In the genomic region with DNA sequence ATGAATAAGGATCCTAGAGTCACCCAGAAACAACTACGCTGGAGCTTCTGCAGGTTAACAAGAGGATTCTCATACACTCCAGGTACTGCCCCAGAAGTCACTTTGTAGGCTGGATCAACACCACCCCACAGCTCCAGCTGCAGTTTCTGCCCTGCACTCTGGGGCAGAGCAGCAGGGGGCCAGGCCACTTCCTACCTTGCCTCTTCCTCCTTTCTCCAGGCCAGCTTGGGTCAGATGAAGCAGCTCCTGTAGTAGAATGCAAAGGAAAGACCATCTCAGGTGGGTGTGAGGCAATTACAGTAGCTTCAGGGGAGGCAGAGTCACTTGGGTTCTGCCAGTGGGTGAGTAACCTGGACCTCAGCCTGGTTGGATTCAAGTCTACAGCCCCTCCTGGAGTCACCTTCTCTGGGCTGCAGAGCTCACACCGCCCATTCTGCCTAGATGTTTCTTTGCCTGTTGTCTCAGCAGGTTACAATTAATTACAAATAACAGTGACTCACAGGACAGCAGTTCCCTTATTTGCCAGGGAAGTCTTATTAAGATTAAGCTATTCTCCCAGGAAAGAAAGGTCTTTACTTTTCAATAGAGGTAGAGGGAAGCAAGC, we compare ENCODE assay signal across 15 cellular contexts. TPM values are rescaled to one million over a fixed set of nuclear protein-coding genes. Genes with fewer than 3 reads are reported as not detected.
DNase-seq lines count a peak whose midpoint lies in the region; ATAC-seq and TF ChIP-seq lines count a peak whose summit lies in the region.
"Had no signal": no experiment of that assay in that cellular context is flagged by ENCODE, and none has a peak within 500 bp of the region (broad histone marks: within the 10 kb centered on the region; RNA-seq: fewer than 3 reads in every experiment).

No MANE protein-coding gene starts in this region.

- intact Hi-C loops in HCT116 (cut with micrococcal nuclease) (no loop called here), PC-9 (cut with micrococcal nuclease; ENCODE audit: unreplicated experiment) (no loop called here)

- H3K9me3 ChIP-seq in HCT116 (ENCODE audit: control insufficient read depth in 1 of 2, insufficient read depth in 1 of 2, low read depth in 1 of 2, low read length in 2 of 2): no peaks in the 10 kb centered on the region
- H3K9me3 ChIP-seq in PC-9 (ENCODE audit: insufficient read depth, low read depth): peaks cover 2% of the 10 kb centered on the region; the same call in 1 of the 2 replicates
- H3K9me3 ChIP-seq in iPS-15b (ENCODE audit: control insufficient read depth, insufficient read depth, low read length): no peaks in the 10 kb centered on the region
- no peaks in the 10 kb centered on the region for H3K9me3 ChIP-seq in smooth muscle cell (replicated peaks; ENCODE audit: low read depth)
- H3K9me3 ChIP-seq: left ventricle myocardium inferior had no signal

- peaks cover 6% of the 10 kb centered on the region for H3K27me3 Mint-ChIP-seq in stimulated activated naive CD8-positive, alpha-beta T cell treated with anti-CD3 and anti-CD28 coated beads, Interleukin-15, amount 100 ng/mL, for 72 hours

- TF ChIP-seq RAD21 in HCT116 (IDR thresholded peaks at IDR 0.05; ENCODE audit: low read depth): no peak

- H2AFZ ChIP-seq in HCT116 (ENCODE audit: low read depth, low read length, poor library complexity, severe bottlenecking) (no peak overlapping the region), PC-9 (no peak overlapping the region), smooth muscle cell (ENCODE audit: low read depth) (no peak overlapping the region)
- H2AFZ ChIP-seq: parathyroid adenoma had no signal

- 100% methylated on average over 2 of the region's 2 CpGs for WGBS in smooth muscle cell (ENCODE audit: low lambda C conversion rate)

- H3K27ac ChIP-seq in HCT116 (ENCODE audit: low read depth, low read length) (peak overlapping the region; percentile 21), PC-9 (peak overlapping the region; percentile 61), smooth muscle cell (ENCODE audit: low read depth) (no peak overlapping the region)
- H3K27ac ChIP-seq: left ventricle myocardium inferior, parathyroid adenoma had no signal

- POLR2A ChIA-PET in HCT116 (lab: Charles Lee): interaction anchor here (1.1 to 2.5 kb wide), 2 partner anchors 12 to 140 kb away, joined by 4 to 8 read pairs; no protein-coding TSS in a partner anchor
- POLR2A ChIA-PET in PC-9 (lab: Charles Lee; ENCODE audit: unreplicated experiment): interaction anchor here (0.6 kb wide), 2 partner anchors 60 to 1413 kb away, joined by 5 to 7 read pairs; no protein-coding TSS in a partner anchor

- no peak overlapping the region for H3K27ac Mint-ChIP-seq in stimulated activated naive CD8-positive, alpha-beta T cell treated with anti-CD3 and anti-CD28 coated beads, Interleukin-15, amount 100 ng/mL, for 72 hours

- no peaks in the 10 kb centered on the region for H4K20me1 ChIP-seq in HCT116 (ENCODE audit: insufficient read depth)
- H4K20me1 ChIP-seq in PC-9 (ENCODE audit: insufficient read depth): no peaks in the 10 kb centered on the region
- H4K20me1 ChIP-seq in smooth muscle cell (ENCODE audit: low read depth): no peaks in the 10 kb centered on the region

- H3K4me2 ChIP-seq in HCT116 (ENCODE audit: low read length): peak overlapping the region; percentile 64
- peak overlapping the region; percentile 72 for H3K4me2 ChIP-seq in PC-9
- H3K4me2 ChIP-seq in smooth muscle cell: no peak overlapping the region

- no peak for TF ChIP-seq CTCF in HCT116 (IDR thresholded peaks at IDR 0.05 in 2 of 3, conservative IDR thresholded peaks at IDR 0.05 in 1 of 3; ENCODE audit: borderline replicate concordance in 1 of 3, insufficient read depth in 1 of 3, low read depth in 2 of 3, low read length in 2 of 3)
- TF ChIP-seq CTCF in PC-9 (conservative IDR thresholded peaks at IDR 0.05): no peak
- TF ChIP-seq CTCF in smooth muscle cell (IDR thresholded peaks at IDR 0.05; ENCODE audit: borderline replicate concordance, insufficient read depth, poor library complexity, severe bottlenecking): no peak

- H3K36me3 ChIP-seq in HCT116 (ENCODE audit: control insufficient read depth in 1 of 2, insufficient read depth in 2 of 2, low read length in 2 of 2): no peaks in the 10 kb centered on the region
- peaks cover 2% of the 10 kb centered on the region; the same call in 1 of the 2 replicates for H3K36me3 ChIP-seq in PC-9 (ENCODE audit: low read depth)
- no peaks in the 10 kb centered on the region for H3K36me3 ChIP-seq in iPS-15b (ENCODE audit: control insufficient read depth, insufficient read depth, low read length)
- H3K36me3 ChIP-seq in smooth muscle cell (ENCODE audit: low read depth): no peaks in the 10 kb centered on the region
- H3K36me3 ChIP-seq: left ventricle myocardium inferior had no signal

- no TSS peak for BruUV-seq in HCT116 (replicated peaks; lab: Mats Ljungman, UMichigan)
- no TSS peak for BruUV-seq in PC-9 (replicated peaks; lab: Mats Ljungman, UMichigan)

- CTCF ChIA-PET in HCT116 (lab: Charles Lee): interaction anchor here (0.9 to 1.9 kb wide), 4 partner anchors 13 to 107 kb away, joined by 3 to 7 read pairs (median 6); no protein-coding TSS in a partner anchor
- CTCF ChIA-PET in PC-9 (lab: Charles Lee): no interaction called here

- TF ChIP-seq POLR2A in HCT116 (IDR thresholded peaks at IDR 0.05; ENCODE audit: borderline replicate concordance, extremely low read depth, insufficient read depth, insufficient read length): no peak

- no peaks in the 10 kb centered on the region for H3K9me2 ChIP-seq in HCT116 (ENCODE audit: insufficient read depth)
- no peaks in the 10 kb centered on the region for H3K9me2 ChIP-seq in PC-9 (ENCODE audit: insufficient read depth)

- H3K4me3 ChIP-seq in HCT116 (replicated peaks in 1 of 2; ENCODE audit: low read depth in 1 of 2, low read length in 2 of 2): 0 out of 4 replicates have a peak overlapping the region, but pooled peaks of 1 of the 2 experiments have one; percentile 7
- H3K4me3 ChIP-seq in PC-9: no peak overlapping the region; the same call in 1 of the 2 replicates
- H3K4me3 ChIP-seq in iPS-15b (ENCODE audit: low read depth, low read length): peak overlapping the region; percentile 5
- H3K4me3 ChIP-seq in smooth muscle cell: no peak overlapping the region
- H3K4me3 ChIP-seq: left ventricle myocardium inferior had no signal

- peaks cover 33% of the 10 kb centered on the region for H3K4me1 Mint-ChIP-seq in stimulated activated naive CD8-positive, alpha-beta T cell treated with anti-CD3 and anti-CD28 coated beads, Interleukin-15, amount 100 ng/mL, for 72 hours

- RAD21 ChIA-PET in HCT116 (lab: Charles Lee; ENCODE audit: low non-redundant PET in 1 of 2, low total read pairs in 2 of 2, uncharacterized antibody in 2 of 2, unreplicated experiment in 2 of 2): no interaction called here

- 0 out of 2 replicates have a peak, but pooled peaks have one; percentile 15 for ATAC-seq in HCT116
- no peak for ATAC-seq in stimulated activated naive CD8-positive, alpha-beta T cell treated with anti-CD3 and anti-CD28 coated beads, Interleukin-15, amount 100 ng/mL, for 72 hours

- H3K79me2 ChIP-seq in HCT116 (ENCODE audit: insufficient read depth, low read length) (no peaks in the 10 kb centered on the region), PC-9 (ENCODE audit: low read depth) (peaks cover 33% of the 10 kb centered on the region), smooth muscle cell (ENCODE audit: low read depth) (no peaks in the 10 kb centered on the region)
- H3K79me2 ChIP-seq: parathyroid adenoma had no signal

- in situ Hi-C loops in ACHN (cut with HindIII; ENCODE audit: low pct_ligation_motif_present, low pct_unique_long_range_greater_than_20kb, low sequenced_read_pairs): no loop called here

- no peaks in the 10 kb centered on the region for H3K9me3 Mint-ChIP-seq in stimulated activated naive CD8-positive, alpha-beta T cell treated with anti-CD3 and anti-CD28 coated beads, Interleukin-15, amount 100 ng/mL, for 72 hours

- peak; percentile 47 for DNase-seq in ELR (ENCODE audit: low read depth)
- DNase-seq in HCT116 (ENCODE audit: low read depth, low spot score): no peak
- DNase-seq in PC-9: peak in 1 of 2 experiments; percentile 82
- DNase-seq in ACHN: no peak
- DNase-seq in smooth muscle cell (lab: John Stamatoyannopoulos, UW; ENCODE audit: unreplicated experiment): no peak
- no peak for DNase-seq in stimulated activated naive CD8-positive, alpha-beta T cell treated with anti-CD3 and anti-CD28 coated beads, Interleukin-15, amount 100 ng/mL, for 72 hours
- no peak for DNase-seq in NCI-H1436 treated with DMSO at 0.1 percent for 48 hours (lab: John Stamatoyannopoulos, UW)
- DNase-seq: activated naive CD4-positive, alpha-beta T cell; C1 segment of cervical spinal cord; left ventricle myocardium inferior; NCI-H1436; small intestine; stimulated activated naive CD4-positive, alpha-beta T cell treated with Interleukin-2 at 50 U/mL for 16 hours had no signal

- H3K9ac ChIP-seq in HCT116 (ENCODE audit: low read length) (peak overlapping the region; percentile 49), iPS-15b (ENCODE audit: low read depth, low read length) (no peak overlapping the region), smooth muscle cell (ENCODE audit: low read depth) (no peak overlapping the region)
- H3K9ac ChIP-seq: parathyroid adenoma had no signal

- peaks cover 40 to 62% of the 10 kb centered on the region in 2 experiments for H3K4me1 ChIP-seq in HCT116 (ENCODE audit: control insufficient read depth in 1 of 2, insufficient read depth in 2 of 2, low read length in 2 of 2)
- peaks cover 64% of the 10 kb centered on the region for H3K4me1 ChIP-seq in PC-9 (replicated peaks; ENCODE audit: insufficient read depth)
- H3K4me1 ChIP-seq in iPS-15b (ENCODE audit: control insufficient read depth, insufficient read depth, low read length): peaks cover 8% of the 10 kb centered on the region
- H3K4me1 ChIP-seq in smooth muscle cell (ENCODE audit: low read depth): peaks cover 29% of the 10 kb centered on the region

- peaks cover 54% of the 10 kb centered on the region for H3F3A ChIP-seq in PC-9 (ENCODE audit: insufficient read depth, low read depth)
- no peaks in the 10 kb centered on the region for H3F3A ChIP-seq in smooth muscle cell (ENCODE audit: low read depth)

- H3K27me3 ChIP-seq in HCT116 (ENCODE audit: insufficient read depth, low read length): no peaks in the 10 kb centered on the region
- H3K27me3 ChIP-seq in PC-9 (ENCODE audit: insufficient read depth, low read depth): no peaks in the 10 kb centered on the region
- H3K27me3 ChIP-seq in iPS-15b (ENCODE audit: control insufficient read depth, insufficient read depth, low read length): no peaks in the 10 kb centered on the region
- no peaks in the 10 kb centered on the region for H3K27me3 ChIP-seq in smooth muscle cell (ENCODE audit: low read depth)

- H3K4me3 Mint-ChIP-seq in stimulated activated naive CD8-positive, alpha-beta T cell treated with anti-CD3 and anti-CD28 coated beads, Interleukin-15, amount 100 ng/mL, for 72 hours: no peak overlapping the region

TF ChIP-seq in HCT116, 20 proteins besides CTCF, POLR2A, EP300 and RAD21 (continues in another document):
- TF ChIP-seq TCF7L2 (IDR thresholded peaks at IDR 0.05; ENCODE audit: borderline replicate concordance, extremely low read depth, insufficient read depth, insufficient read length) (no peak), SRF (IDR thresholded peaks at IDR 0.05; ENCODE audit: low read depth) (no peak), CBX3 (IDR thresholded peaks at IDR 0.05; ENCODE audit: low read depth) (no peak)

RNA-seq across cellular contexts. Expression of a gene that starts 24.4 kb away (rescaled TPM):
- total RNA-seq in HCT116 (2021; ENCODE audit: unreplicated experiment) (24.5 TPM), PC-9 (2021) (62.5 and 70.0 TPM in 2 replicates), smooth muscle cell (24.9 and 25.6 TPM in 2 replicates)
- 43.6 and 47.9 TPM in 2 replicates for polyA plus RNA-seq in HCT116 (2012)
- 21.4 and 26.7 TPM in 2 replicates for polyA plus RNA-seq in smooth muscle cell
